ENCODE assay signal across 1 cellular context in genomic region chr19:10027158-10027997, GRCh38.
TF ChIP-seq lines count a peak whose summit lies in the region.

No MANE protein-coding gene starts in this region.

TF ChIP-seq in K562, 482 proteins besides CTCF, POLR2A, EP300 and RAD21 (continued from another document):
- no peak for TF ChIP-seq NFRKB (IDR thresholded peaks at IDR 0.05; ENCODE audit: low read depth)
- TF ChIP-seq ZNF398 (CRISPR knock-in tag; IDR thresholded peaks at IDR 0.05): no peak
- no peak for TF ChIP-seq WHSC1 (IDR thresholded peaks at IDR 0.05; ENCODE audit: low read length)
- TF ChIP-seq TEAD4 (IDR thresholded peaks at IDR 0.05; ENCODE audit: low read length): peak; percentile 95
- peak; percentile 100 for TF ChIP-seq TEAD4 (CRISPR knock-in tag; IDR thresholded peaks at IDR 0.05; ENCODE audit: borderline replicate concordance)
- TF ChIP-seq ZNF551 (CRISPR knock-in tag; IDR thresholded peaks at IDR 0.05): no peak
- no peak for TF ChIP-seq FOXA1 (IDR thresholded peaks at IDR 0.05; ENCODE audit: borderline replicate concordance)
- TF ChIP-seq BRF1 (IDR thresholded peaks at IDR 0.05; ENCODE audit: borderline replicate concordance, extremely low read depth, insufficient read length): no peak
- no peak for TF ChIP-seq FOXP4 (CRISPR knock-in tag; IDR thresholded peaks at IDR 0.05; ENCODE audit: borderline replicate concordance)
- no peak for TF ChIP-seq POLR2G (IDR thresholded peaks at IDR 0.05; ENCODE audit: low read depth, low read length)
- no peak for TF ChIP-seq FOXJ2 (tag; IDR thresholded peaks at IDR 0.05)
- TF ChIP-seq ZC3H11A (IDR thresholded peaks at IDR 0.05; ENCODE audit: low read depth, low read length): no peak
- TF ChIP-seq ZNF589 (CRISPR knock-in tag; IDR thresholded peaks at IDR 0.05; ENCODE audit: low read depth): no peak
- no peak for TF ChIP-seq BRD9 (IDR thresholded peaks at IDR 0.05; ENCODE audit: low read depth, partially characterized antibody)
- no peak for TF ChIP-seq CHD1 (IDR thresholded peaks at IDR 0.05; ENCODE audit: low read length)
- peak; percentile 67; the same call in 1 of the 2 replicates for TF ChIP-seq NR2C2 (CRISPR knock-in tag; IDR thresholded peaks at IDR 0.05)
- no peak for TF ChIP-seq NR2C2 (tag; IDR thresholded peaks at IDR 0.05)
- TF ChIP-seq ZNF232 (CRISPR knock-in tag; IDR thresholded peaks at IDR 0.05): no peak
- no peak for TF ChIP-seq TRIM25 (IDR thresholded peaks at IDR 0.05; ENCODE audit: borderline replicate concordance)
- TF ChIP-seq ZBTB5 (IDR thresholded peaks at IDR 0.05): no peak
- no peak; the same call in 1 of the 2 replicates for TF ChIP-seq GATAD2B (IDR thresholded peaks at IDR 0.05; ENCODE audit: borderline replicate concordance)
- TF ChIP-seq ELF4 (CRISPR knock-in tag; IDR thresholded peaks at IDR 0.05): no peak
- no peak for TF ChIP-seq ZBTB8A (IDR thresholded peaks at IDR 0.05; ENCODE audit: partially characterized antibody)
- peak; percentile 64; the same call in 1 of the 2 replicates for TF ChIP-seq TOE1 (IDR thresholded peaks at IDR 0.05; ENCODE audit: borderline replicate concordance)
- peak; percentile 61; the same call in 1 of the 2 replicates for TF ChIP-seq TOE1 (CRISPR knock-in tag; IDR thresholded peaks at IDR 0.05; ENCODE audit: borderline replicate concordance, low read depth)
- no peak for TF ChIP-seq E4F1 (CRISPR knock-in tag; IDR thresholded peaks at IDR 0.05; ENCODE audit: borderline replicate concordance)
- TF ChIP-seq CREB5 (CRISPR knock-in tag; IDR thresholded peaks at IDR 0.05): no peak
- no peak for TF ChIP-seq EHMT2 (IDR thresholded peaks at IDR 0.05)
- TF ChIP-seq RAD51 (IDR thresholded peaks at IDR 0.05; ENCODE audit: borderline replicate concordance, low read depth): peak; percentile 60; the same call in 1 of the 2 replicates
- TF ChIP-seq FOXM1 (IDR thresholded peaks at IDR 0.05; ENCODE audit: low read depth): no peak
- peak; percentile 27; the same call in 1 of the 2 replicates for TF ChIP-seq FOXM1 (CRISPR knock-in tag; IDR thresholded peaks at IDR 0.05; ENCODE audit: low read depth)
- no peak for TF ChIP-seq SREBF2 (CRISPR knock-in tag; IDR thresholded peaks at IDR 0.05)
- no peak for TF ChIP-seq HNRNPK (IDR thresholded peaks at IDR 0.05; ENCODE audit: low read depth, low read length, poor library complexity, severe bottlenecking)
- no peak for TF ChIP-seq ZFP30 (CRISPR knock-in tag; IDR thresholded peaks at IDR 0.05; ENCODE audit: borderline replicate concordance)
- TF ChIP-seq CTBP1 (IDR thresholded peaks at IDR 0.05; ENCODE audit: borderline replicate concordance): peak; percentile 90; the same call in 1 of the 2 replicates
- TF ChIP-seq ZNF224 (CRISPR knock-in tag; IDR thresholded peaks at IDR 0.05): no peak
- TF ChIP-seq SMAD1 (IDR thresholded peaks at IDR 0.05; ENCODE audit: low read depth, low read length, partially characterized antibody): no peak
- peak in 1 of 2 experiments; percentile 56; a peak in 1 of 4 replicates for TF ChIP-seq KDM1A (IDR thresholded peaks at IDR 0.05)
- peak; percentile 89 for TF ChIP-seq CREM (IDR thresholded peaks at IDR 0.05; ENCODE audit: low read depth)
- no peak for TF ChIP-seq ETV6 (IDR thresholded peaks at IDR 0.05; ENCODE audit: borderline replicate concordance in 1 of 2, low read depth in 2 of 2, low read length in 1 of 2)
- no peak for TF ChIP-seq ETV6 (CRISPR knock-in tag; IDR thresholded peaks at IDR 0.05; ENCODE audit: borderline replicate concordance)
